In genomic region chr5:83471405-83472212, GRCh38 we compare ENCODE assay signal across 8 cellular contexts. TPM values are rescaled to one million over a fixed set of nuclear protein-coding genes. Genes with fewer than 3 reads are reported as not detected.
DNase-seq lines count a peak whose midpoint lies in the region; ATAC-seq and TF ChIP-seq lines count a peak whose summit lies in the region.

Gene VCAN, plus strand, starts transcription at chr5:83471744. Its CDS starts 11,775 bp downstream, at chr5:83483519.

- no peaks in the 10 kb centered on the region for H3K9me3 Mint-ChIP-seq in Caco-2 (ENCODE audit: unreplicated experiment)
- H3K9me3 Mint-ChIP-seq in activated naive CD8-positive, alpha-beta T cell treated with anti-CD3 and anti-CD28 coated beads, Interleukin-2, amount 50 U/mL, for 24 hours = no peaks in the 10 kb centered on the region

- no peaks in the 10 kb centered on the region for H3K27me3 ChIP-seq in Caco-2 (replicated peaks; ENCODE audit: control insufficient read depth, insufficient read depth, low read length)

- H3K4me1 ChIP-seq in Caco-2 = peaks cover 23% of the 10 kb centered on the region

- H3K9me3 ChIP-seq in Caco-2 = no peaks in the 10 kb centered on the region

- in situ Hi-C loops in KBM-7 (cut with MboI; ENCODE audit: low pct_unique_long_range_greater_than_20kb, low sequenced_read_pairs) = loop anchor here (25.0 kb wide), 1 partner anchor 1134 kb away; no protein-coding TSS in a partner anchor

- TF ChIP-seq CTCF in Caco-2 (IDR thresholded peaks at IDR 0.05; ENCODE audit: insufficient read depth in 1 of 2, low read depth in 1 of 2, low read length in 1 of 2, severe bottlenecking in 1 of 2, unreplicated experiment in 1 of 2) = no peak
- no peak for TF ChIP-seq CTCF in omental fat pad (IDR thresholded peaks at IDR 0.05)

- H3K36me3 ChIP-seq in Caco-2 (ENCODE audit: control insufficient read depth, insufficient read depth, low read length) = no peaks in the 10 kb centered on the region

- intact Hi-C loops in Caco-2 (cut with micrococcal nuclease; ENCODE audit: unreplicated experiment) (loop anchor here (2.0 to 5.0 kb wide), 5 partner anchors 39 to 1119 kb away; partner anchors contain the start of genes TMEM167A and XRCC4), cardiac septum (cut with DNase I) (loop anchor here (5.0 kb wide), 4 partner anchors 39 to 1114 kb away; no protein-coding TSS in a partner anchor)

- ATAC-seq in activated naive CD8-positive, alpha-beta T cell treated with anti-CD3 and anti-CD28 coated beads, Interleukin-2, amount 50 U/mL, for 24 hours = no peak
- peak; percentile 43 for ATAC-seq in omental fat pad (ENCODE audit: low FRiP score)
- ATAC-seq in HG03342 (IDR thresholded peaks at IDR 0.05; ENCODE audit: unreplicated experiment) = no peak
- no peak for ATAC-seq in GM21529 (IDR thresholded peaks at IDR 0.05; ENCODE audit: unreplicated experiment)

- H3K36me3 Mint-ChIP-seq in Caco-2 (ENCODE audit: insufficient read depth, unreplicated experiment) = peaks cover 15% of the 10 kb centered on the region
- H3K36me3 Mint-ChIP-seq in activated naive CD8-positive, alpha-beta T cell treated with anti-CD3 and anti-CD28 coated beads, Interleukin-2, amount 50 U/mL, for 24 hours (ENCODE audit: low read depth) = peaks cover 1% of the 10 kb centered on the region

- peak within 1 kb of the TSS; percentile 30 for H3K27ac Mint-ChIP-seq in Caco-2 (ENCODE audit: unreplicated experiment)
- H3K27ac Mint-ChIP-seq in activated naive CD8-positive, alpha-beta T cell treated with anti-CD3 and anti-CD28 coated beads, Interleukin-2, amount 50 U/mL, for 24 hours = no peak within 1 kb of the TSS

- H3K4me1 Mint-ChIP-seq in Caco-2 (ENCODE audit: low read depth, unreplicated experiment) = peaks cover 30% of the 10 kb centered on the region
- H3K4me1 Mint-ChIP-seq in activated naive CD8-positive, alpha-beta T cell treated with anti-CD3 and anti-CD28 coated beads, Interleukin-2, amount 50 U/mL, for 24 hours = peaks cover 33% of the 10 kb centered on the region

- H3K4me3 ChIP-seq in Caco-2 (ENCODE audit: low read depth, low read length) = peak within 1 kb of the TSS; percentile 50

- POLR2A ChIA-PET in Caco-2 (lab: Charles Lee) = interaction anchor here (0.6 kb wide), 1 partner anchor 376 kb away, joined by 3 read pairs; no protein-coding TSS in a partner anchor

- H3K4me3 Mint-ChIP-seq in Caco-2 (ENCODE audit: unreplicated experiment) = peak within 1 kb of the TSS; percentile 83
- peak within 1 kb of the TSS; percentile 80 for H3K4me3 Mint-ChIP-seq in activated naive CD8-positive, alpha-beta T cell treated with anti-CD3 and anti-CD28 coated beads, Interleukin-2, amount 50 U/mL, for 24 hours

- peaks cover 12% of the 10 kb centered on the region for H3K27me3 Mint-ChIP-seq in Caco-2 (ENCODE audit: insufficient read depth, unreplicated experiment)
- peaks cover 83% of the 10 kb centered on the region for H3K27me3 Mint-ChIP-seq in activated naive CD8-positive, alpha-beta T cell treated with anti-CD3 and anti-CD28 coated beads, Interleukin-2, amount 50 U/mL, for 24 hours

- CTCF ChIA-PET in Caco-2 (lab: Charles Lee) = no interaction called here

- DNase-seq in Caco-2 (peak; percentile 41), KBM-7 (peak; percentile 82), cardiac septum (ENCODE audit: low spot score) (peak; percentile 78), omental fat pad (ENCODE audit: low spot score) (no peak)
- peak; percentile 2 for DNase-seq in activated naive CD8-positive, alpha-beta T cell treated with anti-CD3 and anti-CD28 coated beads, Interleukin-2, amount 50 U/mL, for 24 hours
- DNase-seq in activated CD8-positive, alpha-beta memory T cell treated with anti-CD3 and anti-CD28 coated beads, Interleukin-2, amount 50 U/mL, for 4 hours = no peak

- TSS peak; percentile 25 for BruUV-seq in Caco-2 (replicated peaks; lab: Mats Ljungman, UMichigan)

RNA-seq across cellular contexts. Expression of gene VCAN, which starts in this region (rescaled TPM):
- total RNA-seq in Caco-2 (2022) = 27.4 and 34.1 TPM in 2 replicates
- 61.0 TPM for total RNA-seq in cardiac septum
- 100 to 1,000 TPM in 1 of 4 donors, 10 to 100 TPM in 3; 51.6 to 144 (median 91.3) TPM for total RNA-seq in omental fat pad

Comparison
In these comparisons a context has a peak if more than half of its experiments do, and no peak if none do; other contexts are left out.
1. DNase-seq: peak in Caco-2 (2 of 2), KBM-7 (single experiment), activated naive CD8-positive, alpha-beta T cell treated with anti-CD3 and anti-CD28 coated beads, Interleukin-2, amount 50 U/mL, for 24 hours (single experiment) and cardiac septum (single experiment); none in omental fat pad (single experiment) and activated CD8-positive, alpha-beta memory T cell treated with anti-CD3 and anti-CD28 coated beads, Interleukin-2, amount 50 U/mL, for 4 hours (single experiment).